19 cellular contexts compared by ENCODE assay signal in the genomic region with DNA sequence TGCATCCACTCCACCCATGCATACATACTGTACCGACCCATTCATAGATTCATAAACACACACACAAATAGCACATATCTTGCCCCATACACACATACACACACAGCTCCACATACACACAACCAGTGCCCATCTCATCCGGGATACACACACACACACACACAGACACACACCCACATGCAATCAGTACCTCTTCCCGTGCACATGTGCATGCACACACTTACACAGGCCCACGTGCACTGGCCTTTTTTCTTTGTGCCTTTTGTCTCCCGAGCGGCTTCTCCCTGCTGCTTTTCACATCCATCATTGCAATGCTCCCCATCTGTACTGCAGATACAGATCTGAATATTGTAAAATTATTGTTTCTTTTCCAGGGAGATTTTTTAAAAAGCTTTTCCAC.
A peak's percentile ranks its signal among the peaks of the same experiment; 100 is the strongest.
DNase-seq lines count a peak whose midpoint lies in the region; ATAC-seq and TF ChIP-seq lines count a peak whose summit lies in the region.
"Had no signal": no experiment of that assay in that cellular context is flagged by ENCODE, and none has a peak within 500 bp of the region (broad histone marks: within the 10 kb centered on the region; RNA-seq: fewer than 3 reads in every experiment).

No MANE protein-coding gene starts in this region.

- no peak for TF ChIP-seq RAD21 in SK-N-SH (IDR thresholded peaks at IDR 0.05; ENCODE audit: low read length)

- no peak overlapping the region for H3K18ac ChIP-seq in trophoblast cell (ENCODE audit: low read length)

- no peak overlapping the region for H3K14ac ChIP-seq in trophoblast cell (ENCODE audit: low read length)

- H3K4me2 ChIP-seq in SK-N-SH (no peak overlapping the region), trophoblast cell (ENCODE audit: low read length) (no peak overlapping the region), hepatocyte (no peak overlapping the region)
- H3K4me2 ChIP-seq: A549; BLaER1 treated with 17β-estradiol and CSF1 and Interleukin-3, amounts not matched to agents 10 nM and 100 nM had no signal

- H3K4me1 ChIP-seq in SK-N-SH (ENCODE audit: control insufficient read depth in 1 of 2, insufficient read depth in 2 of 2, low read depth in 1 of 2, low read length in 1 of 2) (peaks cover 0 to 4% of the 10 kb centered on the region in 2 experiments; a peak in 2 of 4 replicates), trophoblast cell (ENCODE audit: control insufficient read depth in 1 of 2, insufficient read depth in 2 of 2, low read length in 2 of 2) (no peaks in the 10 kb centered on the region), hepatocyte (ENCODE audit: insufficient read depth) (no peaks in the 10 kb centered on the region)
- H3K4me1 ChIP-seq: A549 had no signal

- H3K79me1 ChIP-seq in trophoblast cell (ENCODE audit: low read length), result no peaks in the 10 kb centered on the region

- no peak overlapping the region for H3K23ac ChIP-seq in trophoblast cell (ENCODE audit: low read length)

- H3K27ac ChIP-seq in SK-N-SH (ENCODE audit: low read depth in 2 of 2, low read length in 1 of 2) (peak overlapping the region in 1 of 2 experiments; percentile 29; a peak in 1 of 4 replicates), trophoblast cell (ENCODE audit: low read depth, low read length) (no peak overlapping the region), dorsolateral prefrontal cortex (peak overlapping the region in 3 of 59 donors; percentile 17 to 59 (median 20)), hepatocyte (no peak overlapping the region)
- H3K27ac ChIP-seq: 22Rv1; A549; BLaER1 treated with 17β-estradiol and CSF1 and Interleukin-3, amounts not matched to agents 10 nM and 100 nM; HL-60 had no signal

- H3K79me2 ChIP-seq in SK-N-SH (ENCODE audit: insufficient read depth) (no peaks in the 10 kb centered on the region), trophoblast cell (ENCODE audit: control insufficient read depth, insufficient read depth, low read length, poor library complexity) (no peaks in the 10 kb centered on the region), hepatocyte (no peaks in the 10 kb centered on the region)

- H3K4ac ChIP-seq in trophoblast cell (ENCODE audit: low read depth, low read length), result no peak overlapping the region

- no peak overlapping the region for H2BK120ac ChIP-seq in trophoblast cell (ENCODE audit: insufficient read depth, low read length, poor library complexity)

- H3K36me3 ChIP-seq in SK-N-SH (replicated peaks in 1 of 2; ENCODE audit: control insufficient read depth in 1 of 2, insufficient read depth in 2 of 2, low read length in 1 of 2) (no peaks in the 10 kb centered on the region), trophoblast cell (ENCODE audit: control insufficient read depth in 1 of 2, insufficient read depth in 2 of 2, low read length in 2 of 2) (no peaks in the 10 kb centered on the region), hepatocyte (replicated peaks; ENCODE audit: insufficient read depth, low read depth) (no peaks in the 10 kb centered on the region)
- H3K36me3 ChIP-seq: BLaER1 treated with 17β-estradiol and CSF1 and Interleukin-3, amounts not matched to agents 10 nM and 100 nM had no signal

- no peak for TF ChIP-seq CTCF in SK-N-SH (IDR thresholded peaks at IDR 0.05)
- TF ChIP-seq CTCF in dorsolateral prefrontal cortex (IDR thresholded peaks at IDR 0.05 in 54 of 56, conservative IDR thresholded peaks at IDR 0.05 in 2 of 56; ENCODE audit: low read depth in 1 of 56, partially characterized antibody in 56 of 56), result no peak
- no peak for TF ChIP-seq CTCF in hepatocyte (IDR thresholded peaks at IDR 0.05; ENCODE audit: poor library complexity)
- no peak for TF ChIP-seq CTCF in chondrocyte (IDR thresholded peaks at IDR 0.05)

- no peak overlapping the region for H4K12ac ChIP-seq in trophoblast cell (ENCODE audit: low read depth, low read length)

- no peak for ATAC-seq in SK-N-SH treated with all-trans-retinoic acid at 6 μM for 48 hours
- ATAC-seq: A549; CD8-positive, alpha-beta T cell; HCT116 had no signal

- peaks cover 2% of the 10 kb centered on the region for H3K4me1 Mint-ChIP-seq in chondrocyte (ENCODE audit: low read depth)

- no peak overlapping the region for H2BK12ac ChIP-seq in trophoblast cell (ENCODE audit: low read length)

- no peaks in the 10 kb centered on the region for H3K36me3 Mint-ChIP-seq in chondrocyte (ENCODE audit: low read depth)
- H3K36me3 Mint-ChIP-seq: CD8-positive, alpha-beta T cell had no signal

- intact Hi-C loops in dorsolateral prefrontal cortex (cut with DNase I), result no loop called here

- H3K27me3 Mint-ChIP-seq in chondrocyte (ENCODE audit: low read depth), result peaks cover 14% of the 10 kb centered on the region

- H3K4me3 ChIP-seq in SK-N-SH (ENCODE audit: low read depth in 2 of 2, low read length in 1 of 2) (no peak overlapping the region), trophoblast cell (ENCODE audit: low read depth, low read length) (peak overlapping the region; percentile 31), dorsolateral prefrontal cortex (no peak overlapping the region), hepatocyte (no peak overlapping the region)
- H3K4me3 ChIP-seq: A549; BLaER1 treated with 17β-estradiol and CSF1 and Interleukin-3, amounts not matched to agents 10 nM and 100 nM had no signal

- no peak overlapping the region for H2AFZ ChIP-seq in SK-N-SH (ENCODE audit: low read depth)
- H2AFZ ChIP-seq in trophoblast cell (ENCODE audit: insufficient read depth, low read length, poor library complexity), result no peak overlapping the region
- H2AFZ ChIP-seq in hepatocyte, result no peak overlapping the region

- H2BK5ac ChIP-seq in trophoblast cell (ENCODE audit: low read depth, low read length, poor library complexity), result no peak overlapping the region

- H4K20me1 ChIP-seq in SK-N-SH (ENCODE audit: insufficient read depth) (no peaks in the 10 kb centered on the region), hepatocyte (ENCODE audit: insufficient read depth, poor library complexity, severe bottlenecking) (no peaks in the 10 kb centered on the region)
- H4K20me1 ChIP-seq: BLaER1 treated with 17β-estradiol and CSF1 and Interleukin-3, amounts not matched to agents 10 nM and 100 nM had no signal

- no peak overlapping the region for H3K4me3 Mint-ChIP-seq in chondrocyte (ENCODE audit: unreplicated experiment)
- H3K4me3 Mint-ChIP-seq: CD8-positive, alpha-beta T cell; HFFc6 had no signal

- H3K9ac ChIP-seq in SK-N-SH (no peak overlapping the region), trophoblast cell (ENCODE audit: low read length) (no peak overlapping the region)
- H3K9ac ChIP-seq: BLaER1 treated with 17β-estradiol and CSF1 and Interleukin-3, amounts not matched to agents 10 nM and 100 nM had no signal

- CTCF ChIA-PET in SK-N-SH (lab: Yijun Ruan, JAX), result interaction anchor here (1.2 kb wide), 1 partner anchor 9 kb away, joined by 3 read pairs; no protein-coding TSS in a partner anchor

- H3K9me3 ChIP-seq in SK-N-SH, result no peaks in the 10 kb centered on the region
- peaks cover 2% of the 10 kb centered on the region for H3K9me3 ChIP-seq in trophoblast cell (ENCODE audit: insufficient read depth, low read depth, low read length)
- no peaks in the 10 kb centered on the region for H3K9me3 ChIP-seq in hepatocyte (ENCODE audit: low read depth)
- H3K9me3 ChIP-seq: A549; BLaER1 treated with 17β-estradiol and CSF1 and Interleukin-3, amounts not matched to agents 10 nM and 100 nM had no signal

- POLR2A ChIA-PET in SK-N-SH (lab: Yijun Ruan, JAX), result no interaction called here

- no peak overlapping the region for H4K91ac ChIP-seq in trophoblast cell (ENCODE audit: low read depth, low read length)

- H4K8ac ChIP-seq in trophoblast cell (ENCODE audit: low read depth, low read length), result no peak overlapping the region

- 31% methylated on average over 6 of the region's 6 CpGs for WGBS in SK-N-SH (ENCODE audit: low lambda C conversion rate)
- no CpG with 5 or more reads among the region's 6 CpGs for WGBS in trophoblast cell (ENCODE audit: extremely low coverage, insufficient coverage, insufficient read length)
- WGBS in hepatocyte (ENCODE audit: low lambda C conversion rate, missing lambda C conversion rate), result 84% methylated on average over 6 of the region's 6 CpGs

- DNase-seq in SK-N-SH (peak; percentile 26), medulla oblongata (ENCODE audit: extremely low spot score) (peak; percentile 17), trophoblast cell (no peak), dorsolateral prefrontal cortex (no peak), hepatocyte (ENCODE audit: low spot score) (no peak), chondrocyte (ENCODE audit: low spot score) (no peak)
- DNase-seq: AML-193; Calu3; CD8-positive, alpha-beta T cell; GF-D8; GOT3; H7; HFFc6 had no signal

- H2AK5ac ChIP-seq in trophoblast cell (ENCODE audit: low read length), result no peak overlapping the region

- H3K9me2 ChIP-seq in SK-N-SH (no peaks in the 10 kb centered on the region), hepatocyte (replicated peaks; ENCODE audit: insufficient read depth) (no peaks in the 10 kb centered on the region)

- H3K27me3 ChIP-seq in SK-N-SH (ENCODE audit: insufficient read depth), result no peaks in the 10 kb centered on the region
- H3K27me3 ChIP-seq in trophoblast cell (ENCODE audit: insufficient read depth, low read length), result no peaks in the 10 kb centered on the region
- no peaks in the 10 kb centered on the region for H3K27me3 ChIP-seq in dorsolateral prefrontal cortex
- peaks cover 3% of the 10 kb centered on the region for H3K27me3 ChIP-seq in hepatocyte
- H3K27me3 ChIP-seq: BLaER1 treated with 17β-estradiol and CSF1 and Interleukin-3, amounts not matched to agents 10 nM and 100 nM had no signal

- H3K27ac Mint-ChIP-seq in chondrocyte (ENCODE audit: unreplicated experiment), result no peak overlapping the region
- H3K27ac Mint-ChIP-seq: CD8-positive, alpha-beta T cell; HFFc6 had no signal

- TF ChIP-seq EP300 in SK-N-SH (IDR thresholded peaks at IDR 0.05; ENCODE audit: borderline replicate concordance in 1 of 2, low read depth in 1 of 2, low read length in 1 of 2), result no peak

- H3K9me3 Mint-ChIP-seq in chondrocyte (ENCODE audit: low read depth), result no peaks in the 10 kb centered on the region
- H3K9me3 Mint-ChIP-seq: CD8-positive, alpha-beta T cell; HFFc6 had no signal

- no peaks in the 10 kb centered on the region for H3F3A ChIP-seq in SK-N-SH (replicated peaks; ENCODE audit: insufficient read depth)

TF ChIP-seq in SK-N-SH, 30 proteins besides CTCF, POLR2A, EP300 and RAD21 (continues in another document):
- TF ChIP-seq GABPA (IDR thresholded peaks at IDR 0.05; ENCODE audit: low read depth), result no peak
- TF ChIP-seq SIN3A (IDR thresholded peaks at IDR 0.05; ENCODE audit: borderline replicate concordance, low read depth, low read length), result no peak
- no peak for TF ChIP-seq POLR2AphosphoS5 (IDR thresholded peaks at IDR 0.05; ENCODE audit: low read depth, low read length)
- no peak for TF ChIP-seq GATA2 (CRISPR knock-in tag; IDR thresholded peaks at IDR 0.05)
- no peak for TF ChIP-seq MXI1 (IDR thresholded peaks at IDR 0.05; ENCODE audit: low read depth, low read length)

TF ChIP-seq in SK-N-SH treated with all-trans-retinoic acid at 6 μM for 48 hours, 23 proteins besides CTCF, POLR2A, EP300 and RAD21 (continues in another document):
- TF ChIP-seq RARB (CRISPR knock-in tag; IDR thresholded peaks at IDR 0.05) (no peak), ARNTL (CRISPR knock-in tag; IDR thresholded peaks at IDR 0.05; ENCODE audit: borderline replicate concordance, low read depth) (no peak), TCF4 (CRISPR knock-in tag; IDR thresholded peaks at IDR 0.05; ENCODE audit: borderline replicate concordance) (no peak), ZFP30 (CRISPR knock-in tag; IDR thresholded peaks at IDR 0.05) (no peak), GLIS3 (CRISPR knock-in tag; IDR thresholded peaks at IDR 0.05) (no peak)

Comparison
In these comparisons a context has a peak if more than half of its experiments do, and no peak if none do; other contexts are left out.
1. DNase-seq: peak in SK-N-SH (single experiment) and medulla oblongata (single experiment); none in trophoblast cell (0 of 2), dorsolateral prefrontal cortex (0 of 10), hepatocyte (single experiment) and chondrocyte (single experiment).